Comparison of ENCODE assay signal across 1 cellular context in the genomic region with DNA sequence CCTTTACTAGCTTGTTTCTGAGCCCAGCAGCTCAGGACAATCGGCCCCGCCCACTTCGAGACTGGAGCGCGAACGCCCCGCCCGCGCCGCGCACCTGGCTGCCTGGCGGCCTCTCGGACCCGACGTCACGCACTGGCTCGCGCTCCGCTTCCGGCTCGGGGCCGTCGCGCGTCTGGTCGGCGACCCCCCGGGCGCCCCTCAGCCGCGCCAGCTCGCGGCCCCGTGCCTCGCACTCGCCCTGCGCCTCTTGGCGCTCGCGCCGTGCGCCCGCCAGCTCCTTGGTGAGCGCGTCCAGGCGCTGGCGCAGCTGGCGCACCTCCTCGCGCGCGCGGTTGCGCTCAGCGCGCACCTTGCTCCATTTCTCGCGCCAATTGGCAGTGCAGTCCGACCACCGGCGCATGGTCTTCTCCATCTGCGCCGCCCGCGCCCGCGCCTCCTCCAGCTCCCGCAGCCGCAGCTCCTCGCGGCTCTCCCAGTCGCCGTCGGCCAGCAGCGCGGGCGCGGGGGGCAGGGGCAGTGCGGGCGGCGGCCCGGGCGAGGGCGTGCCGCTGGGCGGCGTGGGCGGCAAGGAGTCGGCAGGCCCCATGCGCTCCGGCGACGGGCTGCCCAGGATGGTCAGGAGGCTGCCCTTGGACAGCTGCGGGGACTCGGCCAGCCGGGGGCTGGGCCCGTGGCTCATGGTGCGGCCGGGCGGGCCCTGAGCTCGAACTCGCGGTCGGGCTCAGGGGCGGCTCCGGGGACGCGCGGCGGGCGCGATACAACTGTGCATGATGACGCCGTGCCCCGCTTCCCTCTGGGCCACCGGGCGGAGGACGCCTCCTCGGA.
TF ChIP-seq lines count a peak whose summit lies in the region.

No MANE protein-coding gene starts in this region.

TF ChIP-seq in Ishikawa, 13 proteins besides CTCF, POLR2A, EP300 and RAD21 (continued from another document):
- TF ChIP-seq, protein P1, sequence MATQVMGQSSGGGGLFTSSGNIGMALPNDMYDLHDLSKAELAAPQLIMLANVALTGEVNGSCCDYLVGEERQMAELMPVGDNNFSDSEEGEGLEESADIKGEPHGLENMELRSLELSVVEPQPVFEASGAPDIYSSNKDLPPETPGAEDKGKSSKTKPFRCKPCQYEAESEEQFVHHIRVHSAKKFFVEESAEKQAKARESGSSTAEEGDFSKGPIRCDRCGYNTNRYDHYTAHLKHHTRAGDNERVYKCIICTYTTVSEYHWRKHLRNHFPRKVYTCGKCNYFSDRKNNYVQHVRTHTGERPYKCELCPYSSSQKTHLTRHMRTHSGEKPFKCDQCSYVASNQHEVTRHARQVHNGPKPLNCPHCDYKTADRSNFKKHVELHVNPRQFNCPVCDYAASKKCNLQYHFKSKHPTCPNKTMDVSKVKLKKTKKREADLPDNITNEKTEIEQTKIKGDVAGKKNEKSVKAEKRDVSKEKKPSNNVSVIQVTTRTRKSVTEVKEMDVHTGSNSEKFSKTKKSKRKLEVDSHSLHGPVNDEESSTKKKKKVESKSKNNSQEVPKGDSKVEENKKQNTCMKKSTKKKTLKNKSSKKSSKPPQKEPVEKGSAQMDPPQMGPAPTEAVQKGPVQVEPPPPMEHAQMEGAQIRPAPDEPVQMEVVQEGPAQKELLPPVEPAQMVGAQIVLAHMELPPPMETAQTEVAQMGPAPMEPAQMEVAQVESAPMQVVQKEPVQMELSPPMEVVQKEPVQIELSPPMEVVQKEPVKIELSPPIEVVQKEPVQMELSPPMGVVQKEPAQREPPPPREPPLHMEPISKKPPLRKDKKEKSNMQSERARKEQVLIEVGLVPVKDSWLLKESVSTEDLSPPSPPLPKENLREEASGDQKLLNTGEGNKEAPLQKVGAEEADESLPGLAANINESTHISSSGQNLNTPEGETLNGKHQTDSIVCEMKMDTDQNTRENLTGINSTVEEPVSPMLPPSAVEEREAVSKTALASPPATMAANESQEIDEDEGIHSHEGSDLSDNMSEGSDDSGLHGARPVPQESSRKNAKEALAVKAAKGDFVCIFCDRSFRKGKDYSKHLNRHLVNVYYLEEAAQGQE (IDR thresholded peaks at IDR 0.05; ENCODE audit: low read depth), result no peak
- TF ChIP-seq, protein P2, sequence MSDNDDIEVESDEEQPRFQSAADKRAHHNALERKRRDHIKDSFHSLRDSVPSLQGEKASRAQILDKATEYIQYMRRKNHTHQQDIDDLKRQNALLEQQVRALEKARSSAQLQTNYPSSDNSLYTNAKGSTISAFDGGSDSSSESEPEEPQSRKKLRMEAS (IDR thresholded peaks at IDR 0.05), result peak; percentile 74; the same call in 1 of the 2 replicates
- TF ChIP-seq, protein P3, sequence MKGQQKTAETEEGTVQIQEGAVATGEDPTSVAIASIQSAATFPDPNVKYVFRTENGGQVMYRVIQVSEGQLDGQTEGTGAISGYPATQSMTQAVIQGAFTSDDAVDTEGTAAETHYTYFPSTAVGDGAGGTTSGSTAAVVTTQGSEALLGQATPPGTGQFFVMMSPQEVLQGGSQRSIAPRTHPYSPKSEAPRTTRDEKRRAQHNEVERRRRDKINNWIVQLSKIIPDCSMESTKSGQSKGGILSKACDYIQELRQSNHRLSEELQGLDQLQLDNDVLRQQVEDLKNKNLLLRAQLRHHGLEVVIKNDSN (IDR thresholded peaks at IDR 0.05), result no peak
- TF ChIP-seq ZBTB7A (IDR thresholded peaks at IDR 0.05; ENCODE audit: low read depth), result no peak
